In the genomic region with DNA sequence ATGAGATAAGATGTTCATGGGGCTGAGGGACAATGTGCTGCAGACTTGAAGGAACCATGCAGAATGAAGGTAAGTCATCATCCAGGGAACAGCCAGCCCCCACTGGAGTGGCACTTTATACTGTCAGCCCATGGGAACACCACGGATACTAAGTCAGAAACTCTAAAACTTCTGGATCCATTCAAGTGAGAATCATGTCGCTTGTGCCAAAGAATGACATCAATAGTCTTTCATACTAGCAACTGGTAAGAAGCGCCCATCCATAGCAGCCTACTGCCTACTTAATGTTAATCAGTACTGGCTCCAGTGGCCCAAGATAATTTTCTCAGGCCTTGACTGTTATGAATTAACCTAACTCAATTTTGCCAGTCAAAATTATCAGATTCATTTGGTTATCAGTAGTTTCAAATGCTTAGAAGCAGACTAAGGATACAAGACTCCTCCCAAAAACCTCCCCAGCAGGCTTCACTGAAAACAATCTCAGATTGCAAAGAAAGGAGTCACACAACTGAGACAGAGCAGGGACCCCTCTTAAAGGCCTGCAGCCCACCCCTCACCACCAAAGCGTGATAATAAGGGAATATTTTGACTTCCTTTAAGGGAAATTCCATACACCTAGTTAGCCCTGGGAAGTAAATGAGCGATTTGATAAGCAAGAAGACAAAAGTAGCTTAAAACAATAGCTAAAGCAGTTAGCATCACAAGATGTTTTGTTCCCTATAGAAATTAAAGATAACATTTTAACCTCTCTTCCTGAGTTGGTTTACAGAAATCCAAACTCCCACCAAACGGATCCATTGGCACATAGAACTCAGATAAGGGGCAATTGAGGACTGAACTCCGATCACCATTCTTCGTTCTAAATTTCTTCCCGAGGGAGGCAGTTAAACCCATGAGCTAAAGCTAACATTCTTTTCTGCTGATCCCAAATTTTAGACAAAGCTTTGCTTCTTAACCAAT, we compare ENCODE assay signal across 16 cellular contexts.
"Had no signal": no experiment of that assay in that cellular context is flagged by ENCODE, and none has a peak within 500 bp of the region (broad histone marks: within the 10 kb centered on the region; RNA-seq: fewer than 3 reads in every experiment).

No MANE protein-coding gene starts in this region.

- ATAC-seq: foreskin keratinocyte; stimulated activated effector memory CD8-positive, alpha-beta T cell treated with anti-CD3 and anti-CD28 coated beads, Interleukin-12 subunit alpha, Interleukin-12 subunit beta, amount 100 ng/mL, for 72 hours had no signal

- H3K9me3 ChIP-seq: esophagus squamous epithelium, right lobe of liver had no signal

- H3K27me3 ChIP-seq: esophagus squamous epithelium, foreskin keratinocyte, right lobe of liver had no signal

- FAIRE-seq: endometrium had no signal

- H3K27me3 Mint-ChIP-seq: activated naive CD8-positive, alpha-beta T cell; progenitor cell of endocrine pancreas had no signal

- H3K4me1 Mint-ChIP-seq: stimulated activated effector memory CD8-positive, alpha-beta T cell treated with anti-CD3 and anti-CD28 coated beads, Interleukin-12 subunit alpha, Interleukin-12 subunit beta, amount 100 ng/mL, for 72 hours had no signal

- H3K4me1 ChIP-seq: esophagus squamous epithelium, right lobe of liver had no signal

- H3K4me3 Mint-ChIP-seq: activated naive CD8-positive, alpha-beta T cell; stimulated activated effector memory CD8-positive, alpha-beta T cell treated with anti-CD3 and anti-CD28 coated beads, Interleukin-12 subunit alpha, Interleukin-12 subunit beta, amount 100 ng/mL, for 72 hours had no signal

- H3K4me3 ChIP-seq: dorsolateral prefrontal cortex, esophagus squamous epithelium, right lobe of liver had no signal

- H3K27ac ChIP-seq: dorsolateral prefrontal cortex, esophagus squamous epithelium, foreskin keratinocyte, right lobe of liver had no signal

- H3K27ac Mint-ChIP-seq: activated T-helper 2 cell treated with anti-CD3 and anti-CD28 coated beads, Interferon-gamma antibody, Interleukin-2, Interleukin-4, amounts not matched to agents 10 μg/mL and 5 μg/mL and 100 μg/mL, durations not matched to agents 14 hours and 24 hours and 36 hours; progenitor cell of endocrine pancreas; stimulated activated effector memory CD8-positive, alpha-beta T cell treated with anti-CD3 and anti-CD28 coated beads, Interleukin-12 subunit alpha, Interleukin-12 subunit beta, amount 100 ng/mL, for 72 hours had no signal

- H3K36me3 ChIP-seq: esophagus squamous epithelium, right lobe of liver had no signal

- DNase-seq: activated CD4-positive, CD25-positive, alpha-beta regulatory T cell; amygdala; dorsolateral prefrontal cortex; esophagus squamous epithelium; foreskin keratinocyte; islet precursor cell; midbrain; occipital lobe; right lobe of liver; T-helper 2 cell; trophoblast cell had no signal
